19 cellular contexts compared by ENCODE assay signal in genomic region chr14:100404419-100404818, GRCh38. TPM values are rescaled to one million over a fixed set of nuclear protein-coding genes. Genes with fewer than 3 reads are reported as not detected.
DNase-seq lines count a peak whose midpoint lies in the region; ATAC-seq, FAIRE-seq and TF ChIP-seq lines count a peak whose summit lies in the region.
"Had no signal": no experiment of that assay in that cellular context is flagged by ENCODE, and none has a peak within 500 bp of the region (broad histone marks: within the 10 kb centered on the region; RNA-seq: fewer than 3 reads in every experiment).

No MANE protein-coding gene starts in this region.

- H2BK20ac ChIP-seq in H1 (ENCODE audit: low read length): no peak overlapping the region

- no peak overlapping the region; the same call in 1 of the 2 replicates for H2AK5ac ChIP-seq in H1 (ENCODE audit: low read depth, low read length)

- no peak overlapping the region for H2BK12ac ChIP-seq in H1 (ENCODE audit: low read depth, low read length)

- no peaks in the 10 kb centered on the region for H3K36me3 Mint-ChIP-seq in activated naive CD8-positive, alpha-beta T cell treated with anti-CD3 and anti-CD28 coated beads, Interleukin-2, amount 50 U/mL, for 24 hours (ENCODE audit: low read depth)
- peaks cover 1% of the 10 kb centered on the region for H3K36me3 Mint-ChIP-seq in activated naive CD8-positive, alpha-beta T cell treated with anti-CD3 and anti-CD28 coated beads for 36 hours
- H3K36me3 Mint-ChIP-seq in T-helper 17 cell (ENCODE audit: low read depth): peaks cover 2% of the 10 kb centered on the region

- CTCF ChIA-PET in H1 (lab: Charles Lee; ENCODE audit: partially characterized antibody): interaction anchor here (1.5 to 3.0 kb wide), 6 partner anchors 13 to 242 kb away, joined by 3 to 17 read pairs (median 8); no protein-coding TSS in a partner anchor

- H2BK5ac ChIP-seq in H1 (ENCODE audit: low read depth, low read length): peak overlapping the region; percentile 48; the same call in 1 of the 2 replicates

- H4K8ac ChIP-seq in H1 (ENCODE audit: extremely low read depth, insufficient read depth, low read length): no peak overlapping the region

- H3K9me3 ChIP-seq in H1 (ENCODE audit: insufficient read depth in 2 of 2, low read depth in 1 of 2, low read length in 1 of 2) (no peaks in the 10 kb centered on the region), upper lobe of right lung (no peaks in the 10 kb centered on the region), T-helper 17 cell (ENCODE audit: control insufficient read depth, low read length, poor library complexity, severe bottlenecking) (no peaks in the 10 kb centered on the region)

- no peaks in the 10 kb centered on the region for H4K20me1 ChIP-seq in H1 (replicated peaks in 1 of 2; ENCODE audit: control insufficient read depth in 1 of 2, insufficient read depth in 2 of 2, low read length in 2 of 2)

- no peak for ATAC-seq in activated naive CD8-positive, alpha-beta T cell treated with anti-CD3 and anti-CD28 coated beads, Interleukin-2, amount 50 U/mL, for 24 hours
- no peak for ATAC-seq in upper lobe of right lung
- ATAC-seq in T-helper 17 cell: no peak
- ATAC-seq: CD8-positive, alpha-beta T cell; HCT116 had no signal

- H3K23me2 ChIP-seq in H1 (ENCODE audit: low read depth, low read length): no peaks in the 10 kb centered on the region

- no peak overlapping the region for H3K4me3 ChIP-seq in H1 (ENCODE audit: extremely low read depth in 1 of 4, insufficient read depth in 2 of 4, low read depth in 3 of 4, low read length in 4 of 4)
- no peak overlapping the region for H3K4me3 ChIP-seq in upper lobe of right lung

- no peak overlapping the region for H2BK15ac ChIP-seq in H1 (ENCODE audit: low read length)

- no peak overlapping the region for H3K14ac ChIP-seq in H1 (ENCODE audit: insufficient read length)

- peaks cover 34% of the 10 kb centered on the region for H3K4me1 Mint-ChIP-seq in activated naive CD8-positive, alpha-beta T cell treated with anti-CD3 and anti-CD28 coated beads, Interleukin-2, amount 50 U/mL, for 24 hours
- H3K4me1 Mint-ChIP-seq in activated naive CD8-positive, alpha-beta T cell treated with anti-CD3 and anti-CD28 coated beads for 36 hours: peaks cover 38% of the 10 kb centered on the region
- H3K4me1 Mint-ChIP-seq in T-helper 17 cell: peaks cover 43% of the 10 kb centered on the region

- no peak overlapping the region for H3K27ac ChIP-seq in H1 (ENCODE audit: low read depth, low read length)
- no peak overlapping the region for H3K27ac ChIP-seq in upper lobe of right lung

- WGBS in H1 (ENCODE audit: extremely low coverage in 1 of 2, insufficient coverage in 1 of 2, insufficient read length in 1 of 2, insufficient replicate concordance in 2 of 2, low coverage in 1 of 2, low lambda C conversion rate in 2 of 2, missing lambda C conversion rate in 1 of 2), 2 experiments: 87% methylated on average over 4 of the region's 4 CpGs; no CpG with 5 or more reads in 1 of the 2 experiments

- no peak overlapping the region for H3K4ac ChIP-seq in H1 (replicated peaks; ENCODE audit: insufficient read length, low read depth, low read length)

- POLR2A ChIA-PET in H1 (lab: Charles Lee; ENCODE audit: partially characterized antibody): no interaction called here

- H3K23ac ChIP-seq in H1 (ENCODE audit: insufficient read length): no peak overlapping the region

- peaks cover 9 to 12% (median 10%) of the 10 kb centered on the region in 4 experiments for H3K4me1 ChIP-seq in H1 (replicated peaks in 1 of 4; ENCODE audit: control insufficient read depth in 3 of 4, insufficient read depth in 4 of 4, low read length in 3 of 4)
- peaks cover 12% of the 10 kb centered on the region for H3K4me1 ChIP-seq in upper lobe of right lung

- no peak overlapping the region for H2AFZ ChIP-seq in H1 (ENCODE audit: low read length)

- no peak overlapping the region for H4K5ac ChIP-seq in H1 (ENCODE audit: insufficient read length, low read depth, low read length)

- no peak overlapping the region for H3K4me2 ChIP-seq in H1 (ENCODE audit: insufficient read depth in 1 of 2, low read depth in 2 of 2, low read length in 2 of 2)

- peaks cover 13% of the 10 kb centered on the region for H3K79me1 ChIP-seq in H1 (ENCODE audit: low read depth, low read length)

- FAIRE-seq in HTR-8/SVneo (lab: Jason Lieb, UNC) (peak; percentile 28), H1 (lab: Jason Lieb, UNC) (no peak)
- FAIRE-seq: D721Med had no signal

- H2BK120ac ChIP-seq in H1 (replicated peaks; ENCODE audit: low read depth, low read length): no peak overlapping the region

- intact Hi-C loops in upper lobe of right lung (cut with DNase I): no loop called here

- no peaks in the 10 kb centered on the region for H3K27me3 ChIP-seq in H1 (replicated peaks in 1 of 4; ENCODE audit: control insufficient read depth in 3 of 4, extremely low read depth in 1 of 4, insufficient read depth in 3 of 4, low read length in 3 of 4)
- H3K27me3 ChIP-seq in upper lobe of right lung: no peaks in the 10 kb centered on the region

- no peaks in the 10 kb centered on the region for H3K36me3 ChIP-seq in H1 (ENCODE audit: control insufficient read depth in 2 of 4, insufficient read depth in 4 of 4, low read length in 3 of 4)
- H3K36me3 ChIP-seq in upper lobe of right lung: no peaks in the 10 kb centered on the region

- peak overlapping the region; percentile 59 for H3K27ac Mint-ChIP-seq in activated naive CD8-positive, alpha-beta T cell treated with anti-CD3 and anti-CD28 coated beads, Interleukin-2, amount 50 U/mL, for 24 hours
- H3K27ac Mint-ChIP-seq in activated naive CD8-positive, alpha-beta T cell treated with anti-CD3 and anti-CD28 coated beads for 36 hours: no peak overlapping the region
- H3K27ac Mint-ChIP-seq in T-helper 17 cell: no peak overlapping the region
- H3K27ac Mint-ChIP-seq: CD8-positive, alpha-beta T cell had no signal

- no peak overlapping the region for H3K56ac ChIP-seq in H1 (replicated peaks; ENCODE audit: insufficient read length, low read depth, low read length)

- no peak overlapping the region for H3K18ac ChIP-seq in H1 (ENCODE audit: extremely low read depth, low read length)

- TF ChIP-seq POLR2A in H1 (IDR thresholded peaks at IDR 0.05; ENCODE audit: control extremely low read depth in 1 of 2, low read depth in 2 of 2, low read length in 2 of 2): no peak

- no peak overlapping the region for H3K9ac ChIP-seq in H1 (replicated peaks in 1 of 4; ENCODE audit: extremely low read depth in 1 of 4, low read depth in 3 of 4, low read length in 3 of 4)

- no peak for DNase-seq in activated naive CD8-positive, alpha-beta T cell treated with anti-CD3 and anti-CD28 coated beads, Interleukin-2, amount 50 U/mL, for 24 hours
- no peak for DNase-seq in activated naive CD8-positive, alpha-beta T cell treated with anti-CD3 and anti-CD28 coated beads for 36 hours
- DNase-seq in HTR-8/SVneo (ENCODE audit: insufficient read length, low spot score) (no peak), H1 (ENCODE audit: low read depth in 1 of 2, low spot score in 2 of 2) (no peak), upper lobe of right lung (peak; percentile 44), T-helper 17 cell (no peak), AG20443 (ENCODE audit: low spot score) (no peak), dermis blood vessel endothelial cell (no peak)
- DNase-seq: AML-193; CD8-positive, alpha-beta T cell; DMS79; NCI-H1105 treated with DMSO at 0.1 percent for 48 hours; NCI-H187; NCI-H226; NCI-H526 treated with DMSO at 0.1 percent for 48 hours; OCI-M1 had no signal

- TF ChIP-seq RAD21 in H1 (IDR thresholded peaks at IDR 0.05 in 1 of 2, conservative IDR thresholded peaks at IDR 0.05 in 1 of 2; ENCODE audit: low read depth in 2 of 2, low read length in 2 of 2): no peak

- H3K79me2 ChIP-seq in H1 (ENCODE audit: control insufficient read depth in 1 of 2, insufficient read depth in 2 of 2, low read length in 2 of 2): no peaks in the 10 kb centered on the region

- no peak overlapping the region for H3K4me3 Mint-ChIP-seq in activated naive CD8-positive, alpha-beta T cell treated with anti-CD3 and anti-CD28 coated beads, Interleukin-2, amount 50 U/mL, for 24 hours
- H3K4me3 Mint-ChIP-seq in activated naive CD8-positive, alpha-beta T cell treated with anti-CD3 and anti-CD28 coated beads for 36 hours: no peak overlapping the region
- no peak overlapping the region for H3K4me3 Mint-ChIP-seq in T-helper 17 cell
- H3K4me3 Mint-ChIP-seq: CD8-positive, alpha-beta T cell; IgD-negative memory B cell had no signal

- TF ChIP-seq EP300 in H1 (IDR thresholded peaks at IDR 0.05; ENCODE audit: borderline replicate concordance in 1 of 2, low read depth in 2 of 2, low read length in 2 of 2): no peak

- H4K91ac ChIP-seq in H1 (replicated peaks; ENCODE audit: insufficient read length, low read length): peak overlapping the region; percentile 52

- no peaks in the 10 kb centered on the region for H3K27me3 Mint-ChIP-seq in activated naive CD8-positive, alpha-beta T cell treated with anti-CD3 and anti-CD28 coated beads, Interleukin-2, amount 50 U/mL, for 24 hours
- H3K27me3 Mint-ChIP-seq in activated naive CD8-positive, alpha-beta T cell treated with anti-CD3 and anti-CD28 coated beads for 36 hours: no peaks in the 10 kb centered on the region
- no peaks in the 10 kb centered on the region for H3K27me3 Mint-ChIP-seq in T-helper 17 cell
- H3K27me3 Mint-ChIP-seq: IgD-negative memory B cell had no signal

- H3K9me3 Mint-ChIP-seq in activated naive CD8-positive, alpha-beta T cell treated with anti-CD3 and anti-CD28 coated beads, Interleukin-2, amount 50 U/mL, for 24 hours: no peaks in the 10 kb centered on the region
- no peaks in the 10 kb centered on the region for H3K9me3 Mint-ChIP-seq in activated naive CD8-positive, alpha-beta T cell treated with anti-CD3 and anti-CD28 coated beads for 36 hours
- H3K9me3 Mint-ChIP-seq: CD8-positive, alpha-beta T cell; IgD-negative memory B cell had no signal

- TF ChIP-seq CTCF in H1 (IDR thresholded peaks at IDR 0.05; ENCODE audit: control extremely low read depth in 1 of 3, insufficient read depth in 1 of 3, low read depth in 1 of 3, low read length in 3 of 3) (no peak), upper lobe of right lung (IDR thresholded peaks at IDR 0.05) (no peak)

TF ChIP-seq in H1, 55 proteins besides CTCF, POLR2A, EP300 and RAD21 (continues in another document):
- no peak for TF ChIP-seq JUN (IDR thresholded peaks at IDR 0.05; ENCODE audit: low read depth, low read length)
- no peak for TF ChIP-seq NRF1 (IDR thresholded peaks at IDR 0.05; ENCODE audit: low read depth, low read length)

RNA-seq across cellular contexts. Expression of gene WDR25, which starts 28.1 kb away (rescaled TPM):
- total RNA-seq in activated naive CD8-positive, alpha-beta T cell treated with anti-CD3 and anti-CD28 coated beads for 36 hours: 1 to 10 TPM; 7.9 to 9.0 TPM
- 11.0 and 11.2 TPM in 2 replicates for total RNA-seq in H1 (2021; fragmentation: NEBNext Ultra II Directional; extraction: Animal tissue kit (Norgen Biotek cat#: 25700))
- 16.2 and 22.7 TPM in 2 replicates for polyA plus RNA-seq in H1 (2011; rRNA removed)
- 13.3 TPM for polyA plus RNA-seq in H1 (2011; cell fraction: cytosol; rRNA removed)
- polyA plus RNA-seq in H1 (2011; cell fraction: nucleus; rRNA removed): 17.4 TPM
- 7.2 to 10.5 TPM (median 8.4 TPM) in 4 replicates for polyA plus RNA-seq in H1 (2012, experiment 1 of 2)
- polyA plus RNA-seq in H1 (2012, experiment 2 of 2): 10.9 TPM
- polyA plus RNA-seq in H1 (2013, experiment 1 of 2): 7.5 TPM
- polyA plus RNA-seq in H1 (2013, experiment 2 of 2): 6.5 TPM
- 11.2 and 14.3 TPM in 2 replicates for polyA minus RNA-seq in H1 (2011; rRNA and poly(A)+ RNA removed)
- polyA minus RNA-seq in H1 (2011; cell fraction: cytosol; rRNA and poly(A)+ RNA removed): 8.8 TPM
- polyA minus RNA-seq in H1 (2011; cell fraction: nucleus; rRNA and poly(A)+ RNA removed): 13.0 TPM
- total RNA-seq in upper lobe of right lung (7.9 TPM), T-helper 17 cell (1 to 10 TPM; 5.7 to 6.5 TPM), dermis blood vessel endothelial cell (27.8 and 29.3 TPM in 2 replicates)
